10 cellular contexts compared by ENCODE assay signal in genomic region chr9:31908158-31908890, GRCh38.
A peak's percentile ranks its signal among the peaks of the same experiment; 100 is the strongest.
DNase-seq lines count a peak whose midpoint lies in the region; ATAC-seq, FAIRE-seq and TF ChIP-seq lines count a peak whose summit lies in the region.
"Had no signal": no experiment of that assay in that cellular context is flagged by ENCODE, and none has a peak within 500 bp of the region (broad histone marks: within the 10 kb centered on the region; RNA-seq: fewer than 3 reads in every experiment).

No MANE protein-coding gene starts in this region.

- H2BK15ac ChIP-seq in neuronal stem cell (ENCODE audit: low read length) = no peak overlapping the region

- TF ChIP-seq POLR2A in GM12892 (IDR thresholded peaks at IDR 0.05; ENCODE audit: low read depth, low read length) = no peak
- no peak for TF ChIP-seq POLR2A in Peyer's patch (IDR thresholded peaks at IDR 0.05)

- H3K4me1 Mint-ChIP-seq in stimulated activated naive CD8-positive, alpha-beta T cell treated with anti-CD3 and anti-CD28 coated beads, Interleukin-15, amount 100 ng/mL, for 72 hours = no peaks in the 10 kb centered on the region

- no peak overlapping the region for H2BK12ac ChIP-seq in neuronal stem cell (ENCODE audit: low read length)

- H3K23ac ChIP-seq in neuronal stem cell (ENCODE audit: low read depth, low read length, poor library complexity) = no peak overlapping the region

- no peak overlapping the region for H3K9ac ChIP-seq in neuronal stem cell (ENCODE audit: low read depth, low read length, poor library complexity)

- H3K36me3 ChIP-seq in Peyer's patch (no peaks in the 10 kb centered on the region), neuronal stem cell (replicated peaks in 1 of 2; ENCODE audit: control insufficient read depth in 2 of 2, insufficient read depth in 2 of 2, low read length in 2 of 2) (no peaks in the 10 kb centered on the region)

- no peak for TF ChIP-seq CTCF in epithelial cell of esophagus (IDR thresholded peaks at IDR 0.05; ENCODE audit: insufficient read depth, low read depth, low read length, missing control alignments)
- TF ChIP-seq CTCF in Peyer's patch (IDR thresholded peaks at IDR 0.05) = no peak

- H3K18ac ChIP-seq in neuronal stem cell (ENCODE audit: low read length) = no peak overlapping the region

- peak; percentile 89 for ATAC-seq in GM21619 (IDR thresholded peaks at IDR 0.05; ENCODE audit: unreplicated experiment)
- ATAC-seq in stimulated activated naive CD8-positive, alpha-beta T cell treated with anti-CD3 and anti-CD28 coated beads, Interleukin-15, amount 100 ng/mL, for 72 hours = no peak

- H3K27me3 Mint-ChIP-seq in stimulated activated naive CD8-positive, alpha-beta T cell treated with anti-CD3 and anti-CD28 coated beads, Interleukin-15, amount 100 ng/mL, for 72 hours = no peaks in the 10 kb centered on the region
- H3K27me3 Mint-ChIP-seq: brain had no signal

- H3K79me1 ChIP-seq in neuronal stem cell (ENCODE audit: low read depth, low read length) = no peaks in the 10 kb centered on the region

- no peak overlapping the region for H3K14ac ChIP-seq in neuronal stem cell (ENCODE audit: low read length)

- H3K27me3 ChIP-seq in Peyer's patch (no peaks in the 10 kb centered on the region), neuronal stem cell (ENCODE audit: control insufficient read depth in 3 of 3, insufficient read depth in 3 of 3, low read depth in 1 of 3, low read length in 3 of 3) (no peaks in the 10 kb centered on the region)

- no peak overlapping the region for H4K91ac ChIP-seq in neuronal stem cell (ENCODE audit: low read depth, low read length, poor library complexity)

- no peak overlapping the region for H2AK5ac ChIP-seq in neuronal stem cell (ENCODE audit: low read depth, low read length)

- no peak overlapping the region for H2AFZ ChIP-seq in neuronal stem cell (ENCODE audit: low read length)

- no peak overlapping the region for H3K4me2 ChIP-seq in neuronal stem cell (ENCODE audit: insufficient read depth, low read length, poor library complexity, severe bottlenecking)

- H3K9me3 ChIP-seq in Peyer's patch (no peaks in the 10 kb centered on the region), neuronal stem cell (replicated peaks in 1 of 2; ENCODE audit: control insufficient read depth in 2 of 2, insufficient read depth in 1 of 2, low read depth in 1 of 2, low read length in 2 of 2) (peaks cover 0 to 2% of the 10 kb centered on the region in 2 donors)

- no peak overlapping the region for H3K4me3 ChIP-seq in epithelial cell of esophagus (ENCODE audit: low read length)
- no peak overlapping the region for H3K4me3 ChIP-seq in Peyer's patch
- H3K4me3 ChIP-seq in neuronal stem cell (ENCODE audit: low read length in 2 of 2) = no peak overlapping the region
- H3K4me3 ChIP-seq: lung had no signal

- WGBS in neuronal stem cell (ENCODE audit: extremely low coverage in 2 of 2, insufficient read length in 2 of 2, insufficient replicate concordance in 1 of 2), 2 donors = no CpG with 5 or more reads among the region's 6 CpGs

- DNase-seq in GM12892 (ENCODE audit: insufficient read length) = no peak
- peak; percentile 74 for DNase-seq in HS-5 (ENCODE audit: low read depth)
- DNase-seq in epithelial cell of esophagus (ENCODE audit: low read depth) = peak; percentile 85
- no peak for DNase-seq in NCI-H128 (lab: John Stamatoyannopoulos, UW; ENCODE audit: unreplicated experiment)
- DNase-seq in stimulated activated naive CD8-positive, alpha-beta T cell treated with anti-CD3 and anti-CD28 coated beads, Interleukin-15, amount 100 ng/mL, for 72 hours = no peak
- no peak for DNase-seq in Peyer's patch
- DNase-seq in neuronal stem cell (ENCODE audit: low spot score) = no peak

- no peaks in the 10 kb centered on the region for H3K9me3 Mint-ChIP-seq in stimulated activated naive CD8-positive, alpha-beta T cell treated with anti-CD3 and anti-CD28 coated beads, Interleukin-15, amount 100 ng/mL, for 72 hours

- no peak overlapping the region for H4K8ac ChIP-seq in neuronal stem cell (ENCODE audit: low read depth, low read length)

- no peak overlapping the region for H3K27ac ChIP-seq in Peyer's patch
- no peak overlapping the region for H3K27ac ChIP-seq in neuronal stem cell (replicated peaks; ENCODE audit: low read length)

- H3K4me3 Mint-ChIP-seq in stimulated activated naive CD8-positive, alpha-beta T cell treated with anti-CD3 and anti-CD28 coated beads, Interleukin-15, amount 100 ng/mL, for 72 hours = peak overlapping the region in 1 of 2 donors; percentile 54
- H3K4me3 Mint-ChIP-seq: brain had no signal

- H3K4me1 ChIP-seq in Peyer's patch (no peaks in the 10 kb centered on the region), neuronal stem cell (ENCODE audit: control insufficient read depth in 2 of 2, insufficient read depth in 1 of 2, low read depth in 1 of 2, low read length in 2 of 2) (no peaks in the 10 kb centered on the region)

- FAIRE-seq in GM12892 (lab: Jason Lieb, UNC) = peak; percentile 73

- H3K27ac Mint-ChIP-seq in stimulated activated naive CD8-positive, alpha-beta T cell treated with anti-CD3 and anti-CD28 coated beads, Interleukin-15, amount 100 ng/mL, for 72 hours = no peak overlapping the region
- H3K27ac Mint-ChIP-seq: brain had no signal

- H2BK5ac ChIP-seq in neuronal stem cell (ENCODE audit: low read length) = no peak overlapping the region

- H3K4ac ChIP-seq in neuronal stem cell (ENCODE audit: low read length) = no peak overlapping the region

- H2BK120ac ChIP-seq in neuronal stem cell (ENCODE audit: low read depth, low read length) = no peak overlapping the region

Comparison
In these comparisons a context has a peak if more than half of its experiments do, and no peak if none do; other contexts are left out.
1. DNase-seq: peak in HS-5 (single experiment) and epithelial cell of esophagus (single experiment); none in GM12892 (single experiment), NCI-H128 (single experiment), stimulated activated naive CD8-positive, alpha-beta T cell treated with anti-CD3 and anti-CD28 coated beads, Interleukin-15, amount 100 ng/mL, for 72 hours (0 of 2), Peyer's patch (0 of 3) and neuronal stem cell (single experiment).